Comparison of ENCODE assay signal across 21 cellular contexts in the genomic region with DNA sequence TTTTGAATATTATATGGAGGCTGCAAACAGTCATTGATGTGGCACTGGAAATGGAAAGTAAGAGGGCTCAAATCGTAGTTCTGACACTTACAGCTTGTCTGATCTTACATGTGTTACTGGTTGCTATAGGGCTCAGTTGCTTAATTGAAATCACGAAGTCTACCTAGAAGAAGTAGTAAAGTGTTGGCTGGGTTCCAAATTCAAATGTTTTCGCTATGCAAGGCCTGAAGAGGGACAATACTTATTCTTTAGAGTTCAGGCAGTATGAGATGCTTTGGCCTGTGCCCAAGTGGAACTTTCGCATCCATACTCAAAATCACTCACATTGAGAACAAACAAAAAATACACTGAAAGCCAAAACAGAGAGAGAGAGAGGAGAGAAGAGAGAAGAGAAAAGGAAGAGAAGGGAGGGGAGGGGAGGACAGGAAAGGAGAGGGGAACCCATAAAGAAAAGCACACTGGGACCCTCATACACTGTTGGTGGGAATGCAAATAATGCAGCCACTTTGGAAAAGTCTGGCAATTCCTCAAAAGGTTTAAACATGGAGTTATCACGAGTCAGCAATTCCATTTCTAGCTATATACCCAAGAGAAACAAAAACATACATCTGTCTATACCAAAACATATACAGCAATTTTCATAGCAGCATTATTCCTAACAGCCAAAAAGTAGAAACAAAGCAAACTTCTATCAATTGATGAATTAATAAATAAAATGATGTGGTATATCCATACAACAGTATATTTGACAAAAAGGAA. TPM values are rescaled to one million over a fixed set of nuclear protein-coding genes. Genes with fewer than 3 reads are reported as not detected.
DNase-seq lines count a peak whose midpoint lies in the region; ATAC-seq and TF ChIP-seq lines count a peak whose summit lies in the region.
"Had no signal": no experiment of that assay in that cellular context is flagged by ENCODE, and none has a peak within 500 bp of the region (broad histone marks: within the 10 kb centered on the region; RNA-seq: fewer than 3 reads in every experiment).

No MANE protein-coding gene starts in this region.

- no peak for TF ChIP-seq CTCF in natural killer cell (IDR thresholded peaks at IDR 0.05)
- TF ChIP-seq CTCF in type B pancreatic cell (conservative IDR thresholded peaks at IDR 0.05): no peak

- H3K4me3 Mint-ChIP-seq in natural killer cell (peak overlapping the region; percentile 32), IgD-negative memory B cell (peak overlapping the region in 2 of 4 donors; percentile 47 to 80), type B pancreatic cell (peak overlapping the region; percentile 56)
- H3K4me3 Mint-ChIP-seq in natural killer cell treated with Interleukin-12 subunit alpha and Interleukin-12 subunit beta and Interleukin-15 and Interleukin-18, amount 100 ng/mL, for 72 hours: no peak overlapping the region
- H3K4me3 Mint-ChIP-seq in activated naive CD8-positive, alpha-beta T cell treated with anti-CD3 and anti-CD28 coated beads, Interleukin-2, amount 50 U/mL, for 24 hours: peak overlapping the region; percentile 45
- H3K4me3 Mint-ChIP-seq: activated B cell treated with CpG ODN at 0.5 μM for 24 hours; activated CD4-positive, alpha-beta memory T cell treated with anti-CD3 and anti-CD28 coated beads, Interleukin-2, amount 10 ng/mL, durations not matched to agents 7 days and 5 days; stimulated activated naive B cell treated with anti-CD40 and anti-IgM and Interleukin-4, amounts not matched to agents 10 μg/mL and 1 μg/mL and 100 μg/mL, for 72 hours had no signal

- H3K36me3 Mint-ChIP-seq in natural killer cell: no peaks in the 10 kb centered on the region
- peaks cover under 1% of the 10 kb centered on the region for H3K36me3 Mint-ChIP-seq in natural killer cell treated with Interleukin-12 subunit alpha and Interleukin-12 subunit beta and Interleukin-15 and Interleukin-18, amount 100 ng/mL, for 72 hours
- H3K36me3 Mint-ChIP-seq in IgD-negative memory B cell: no peaks in the 10 kb centered on the region
- peaks cover 12% of the 10 kb centered on the region for H3K36me3 Mint-ChIP-seq in activated naive CD8-positive, alpha-beta T cell treated with anti-CD3 and anti-CD28 coated beads, Interleukin-2, amount 50 U/mL, for 24 hours (ENCODE audit: low read depth)
- H3K36me3 Mint-ChIP-seq in type B pancreatic cell: no peaks in the 10 kb centered on the region
- H3K36me3 Mint-ChIP-seq: immature natural killer cell; stimulated activated naive B cell treated with anti-CD40 and anti-IgM and Interleukin-4, amounts not matched to agents 10 μg/mL and 1 μg/mL and 100 μg/mL, for 72 hours had no signal

- DNase-seq in natural killer cell (no peak), type B pancreatic cell (ENCODE audit: extremely low spot score, unreplicated experiment) (no peak), 8988T (no peak), GM19240 (ENCODE audit: insufficient read length, low spot score) (no peak)
- DNase-seq in natural killer cell treated with Interleukin-12 subunit alpha and Interleukin-12 subunit beta and Interleukin-15 and Interleukin-18, amount 100 ng/mL, for 72 hours (ENCODE audit: low spot score): no peak
- DNase-seq in activated naive CD8-positive, alpha-beta T cell treated with anti-CD3 and anti-CD28 coated beads, Interleukin-2, amount 50 U/mL, for 24 hours: no peak
- DNase-seq: activated B cell treated with CpG ODN at 0.5 μM for 24 hours; activated CD4-positive, alpha-beta memory T cell treated with anti-CD3 and anti-CD28 coated beads, Interleukin-2, amount 10 ng/mL, durations not matched to agents 7 days and 5 days; activated T-cell treated with anti-CD3 and anti-CD28 coated beads, Interleukin-2, amount 50 U/mL, for 4 hours; effector memory CD8-positive, alpha-beta T cell; immature natural killer cell; left lung; NCI-H2171 treated with DMSO at 0.1 percent for 48 hours; NCI-H69; stimulated activated CD4-positive, alpha-beta T cell treated with anti-CD3 and anti-CD28 coated beads, Interleukin-1b, Interleukin-23, amount 100 ng/mL, for 48 hours; stimulated activated naive B cell treated with anti-CD40 and anti-IgM and Interleukin-4, amounts not matched to agents 10 μg/mL and 1 μg/mL and 100 μg/mL, for 72 hours; thyroid gland had no signal

- H3K27ac Mint-ChIP-seq in natural killer cell: no peak overlapping the region
- no peak overlapping the region for H3K27ac Mint-ChIP-seq in natural killer cell treated with Interleukin-12 subunit alpha and Interleukin-12 subunit beta and Interleukin-15 and Interleukin-18, amount 100 ng/mL, for 72 hours
- peak overlapping the region; percentile 35 to 69 (median 68) for H3K27ac Mint-ChIP-seq in IgD-negative memory B cell
- peak overlapping the region; percentile 18 for H3K27ac Mint-ChIP-seq in activated naive CD8-positive, alpha-beta T cell treated with anti-CD3 and anti-CD28 coated beads, Interleukin-2, amount 50 U/mL, for 24 hours
- H3K27ac Mint-ChIP-seq in type B pancreatic cell: no peak overlapping the region
- H3K27ac Mint-ChIP-seq: activated CD4-positive, alpha-beta memory T cell treated with anti-CD3 and anti-CD28 coated beads, Interleukin-2, amount 10 ng/mL, durations not matched to agents 7 days and 5 days; brain; stimulated activated naive B cell treated with anti-CD40 and anti-IgM and Interleukin-4, amounts not matched to agents 10 μg/mL and 1 μg/mL and 100 μg/mL, for 72 hours had no signal

- H3K4me1 Mint-ChIP-seq in natural killer cell (peaks cover 26 to 27% of the 10 kb centered on the region in 2 donors), IgD-negative memory B cell (peaks cover 25 to 38% (median 27%) of the 10 kb centered on the region in 3 donors), type B pancreatic cell (ENCODE audit: unreplicated experiment) (peaks cover 13% of the 10 kb centered on the region)
- peaks cover 21 to 23% of the 10 kb centered on the region in 2 donors for H3K4me1 Mint-ChIP-seq in natural killer cell treated with Interleukin-12 subunit alpha and Interleukin-12 subunit beta and Interleukin-15 and Interleukin-18, amount 100 ng/mL, for 72 hours (ENCODE audit: low read depth in 2 of 2)
- peaks cover 40% of the 10 kb centered on the region for H3K4me1 Mint-ChIP-seq in activated naive CD8-positive, alpha-beta T cell treated with anti-CD3 and anti-CD28 coated beads, Interleukin-2, amount 50 U/mL, for 24 hours

- H3K27me3 Mint-ChIP-seq in natural killer cell (ENCODE audit: low read depth in 2 of 2) (peaks cover 0 to 6% of the 10 kb centered on the region in 2 donors), IgD-negative memory B cell (no peaks in the 10 kb centered on the region), type B pancreatic cell (no peaks in the 10 kb centered on the region)
- H3K27me3 Mint-ChIP-seq in natural killer cell treated with Interleukin-12 subunit alpha and Interleukin-12 subunit beta and Interleukin-15 and Interleukin-18, amount 100 ng/mL, for 72 hours: peaks cover 0 to 2% of the 10 kb centered on the region in 2 donors
- H3K27me3 Mint-ChIP-seq in activated naive CD8-positive, alpha-beta T cell treated with anti-CD3 and anti-CD28 coated beads, Interleukin-2, amount 50 U/mL, for 24 hours: no peaks in the 10 kb centered on the region
- H3K27me3 Mint-ChIP-seq: activated B cell treated with CpG ODN at 0.5 μM for 24 hours; activated CD4-positive, alpha-beta memory T cell treated with anti-CD3 and anti-CD28 coated beads, Interleukin-2, amount 10 ng/mL, durations not matched to agents 7 days and 5 days; stimulated activated naive B cell treated with anti-CD40 and anti-IgM and Interleukin-4, amounts not matched to agents 10 μg/mL and 1 μg/mL and 100 μg/mL, for 72 hours had no signal

- H3K9me3 Mint-ChIP-seq in natural killer cell (no peaks in the 10 kb centered on the region), IgD-negative memory B cell (peaks cover 0 to 4% (median 0%) of the 10 kb centered on the region in 3 donors), type B pancreatic cell (no peaks in the 10 kb centered on the region)
- no peaks in the 10 kb centered on the region for H3K9me3 Mint-ChIP-seq in natural killer cell treated with Interleukin-12 subunit alpha and Interleukin-12 subunit beta and Interleukin-15 and Interleukin-18, amount 100 ng/mL, for 72 hours
- H3K9me3 Mint-ChIP-seq in activated naive CD8-positive, alpha-beta T cell treated with anti-CD3 and anti-CD28 coated beads, Interleukin-2, amount 50 U/mL, for 24 hours: peaks cover 5% of the 10 kb centered on the region
- H3K9me3 Mint-ChIP-seq: activated T-cell treated with anti-CD3 and anti-CD28 coated beads, Interleukin-2, amount 50 U/mL, for 4 hours; effector memory CD8-positive, alpha-beta T cell had no signal

- ATAC-seq in natural killer cell: no peak
- ATAC-seq in natural killer cell treated with Interleukin-12 subunit alpha and Interleukin-12 subunit beta and Interleukin-15 and Interleukin-18, amount 100 ng/mL, for 72 hours: no peak
- no peak for ATAC-seq in activated naive CD8-positive, alpha-beta T cell treated with anti-CD3 and anti-CD28 coated beads, Interleukin-2, amount 50 U/mL, for 24 hours
- no peak for ATAC-seq in HG03095 (IDR thresholded peaks at IDR 0.05; ENCODE audit: unreplicated experiment)
- ATAC-seq: activated T-cell treated with anti-CD3 and anti-CD28 coated beads, Interleukin-2, amount 50 U/mL, for 4 hours; effector memory CD8-positive, alpha-beta T cell; esophagus mucosa; left lung; stimulated activated naive B cell treated with anti-CD40 and anti-IgM and Interleukin-4, amounts not matched to agents 10 μg/mL and 1 μg/mL and 100 μg/mL, for 72 hours had no signal

- intact Hi-C loops in natural killer cell (cut with micrococcal nuclease): loop anchor here (5.0 kb wide), 1 partner anchor 307 kb away; a partner anchor contains a TSS

RNA-seq across cellular contexts. Expression of a gene that starts 2.9 kb away (rescaled TPM):
- total RNA-seq in natural killer cell (100 to 1,000 TPM; 135 to 149 (median 148) TPM), type B pancreatic cell (ENCODE audit: low replicate concordance) (126 and 179 TPM in 2 replicates)
- total RNA-seq in natural killer cell treated with Interleukin-12 subunit alpha and Interleukin-12 subunit beta and Interleukin-15 and Interleukin-18, amount 100 ng/mL, for 72 hours: 100 to 1,000 TPM; 121 to 158 TPM
- polyA plus RNA-seq in IgD-negative memory B cell: 50.1 TPM

Comparison
In these comparisons a context has a peak if more than half of its experiments do, and no peak if none do; other contexts are left out.
1. H3K27ac Mint-ChIP-seq: peak in IgD-negative memory B cell (3 of 3) and activated naive CD8-positive, alpha-beta T cell treated with anti-CD3 and anti-CD28 coated beads, Interleukin-2, amount 50 U/mL, for 24 hours (single experiment); none in natural killer cell (0 of 2), natural killer cell treated with Interleukin-12 subunit alpha and Interleukin-12 subunit beta and Interleukin-15 and Interleukin-18, amount 100 ng/mL, for 72 hours (0 of 2) and type B pancreatic cell (single experiment).